13 cellular contexts compared by ENCODE assay signal in the genomic region with DNA sequence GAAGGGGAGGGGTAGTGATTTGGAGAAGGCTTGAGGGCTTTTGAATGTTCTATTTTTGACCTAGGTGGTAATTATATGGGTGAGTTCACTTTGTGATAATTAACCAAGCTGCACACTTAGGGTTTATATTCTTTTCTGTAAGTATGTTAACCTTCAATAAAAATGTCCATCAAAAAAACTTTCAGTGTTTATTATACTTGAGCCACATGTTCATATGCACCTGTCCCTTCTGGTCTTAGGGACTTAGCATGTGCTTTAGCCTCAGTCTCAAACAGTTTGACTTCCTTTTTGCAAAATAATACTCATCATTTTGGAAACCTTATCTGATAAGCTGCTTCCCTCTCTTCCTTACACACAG. TPM values are rescaled to one million over a fixed set of nuclear protein-coding genes. Genes with fewer than 3 reads are reported as not detected.
A peak's percentile ranks its signal among the peaks of the same experiment; 100 is the strongest.
DNase-seq lines count a peak whose midpoint lies in the region; ATAC-seq, FAIRE-seq and TF ChIP-seq lines count a peak whose summit lies in the region.
"Had no signal": no experiment of that assay in that cellular context is flagged by ENCODE, and none has a peak within 500 bp of the region (broad histone marks: within the 10 kb centered on the region; RNA-seq: fewer than 3 reads in every experiment).

No MANE protein-coding gene starts in this region.

- H3K36me3 ChIP-seq in Panc1 (ENCODE audit: control insufficient read depth, insufficient read depth, low read length): no peaks in the 10 kb centered on the region
- H3K36me3 ChIP-seq in left lung: no peaks in the 10 kb centered on the region
- H3K36me3 ChIP-seq in tibial artery: no peaks in the 10 kb centered on the region

- peak; percentile 11 for ATAC-seq in GM21529 (IDR thresholded peaks at IDR 0.05; ENCODE audit: unreplicated experiment)
- no peak for ATAC-seq in Panc1
- ATAC-seq in left lung: peak; percentile 14
- no peak for ATAC-seq in HG03280 (IDR thresholded peaks at IDR 0.05; ENCODE audit: unreplicated experiment)
- ATAC-seq in HG03571 (IDR thresholded peaks at IDR 0.05; ENCODE audit: unreplicated experiment): no peak
- ATAC-seq: activated CD4-positive, CD25-positive, alpha-beta regulatory T cell treated with anti-CD3 and anti-CD28 coated beads, Interleukin-2, amount 50 U/mL, for 24 hours had no signal

- no peak overlapping the region for H3K4me3 ChIP-seq in Panc1 (ENCODE audit: low read depth in 2 of 2, low read length in 2 of 2)
- H3K4me3 ChIP-seq in left lung: no peak overlapping the region
- H3K4me3 ChIP-seq in tibial artery: no peak overlapping the region

- CTCF ChIA-PET in Panc1 (lab: Charles Lee): no interaction called here

- POLR2A ChIA-PET in Panc1 (lab: Charles Lee): interaction anchor here (0.6 kb wide), 1 partner anchor 28 kb away, joined by 3 read pairs; no protein-coding TSS in a partner anchor

- H3K27me3 ChIP-seq in Panc1 (ENCODE audit: control insufficient read depth, insufficient read depth, low read length): no peaks in the 10 kb centered on the region
- no peaks in the 10 kb centered on the region for H3K27me3 ChIP-seq in left lung
- H3K27me3 ChIP-seq in tibial artery: no peaks in the 10 kb centered on the region

- intact Hi-C loops in Panc1 (cut with micrococcal nuclease; ENCODE audit: unreplicated experiment) (no loop called here), left lung (cut with DNase I) (no loop called here), tibial artery (cut with DNase I; ENCODE audit: low total_unique reads) (no loop called here)

- no peak overlapping the region for H3K27ac ChIP-seq in Panc1 (ENCODE audit: low read length)
- H3K27ac ChIP-seq in left lung: peak overlapping the region; percentile 34 to 59
- H3K27ac ChIP-seq in tibial artery: peak overlapping the region; percentile 68 to 74

- H3K9me3 ChIP-seq in Panc1 (ENCODE audit: control insufficient read depth, insufficient read depth, low read depth, low read length) (peaks cover 3% of the 10 kb centered on the region; the same call in 1 of the 2 replicates), left lung (no peaks in the 10 kb centered on the region), tibial artery (no peaks in the 10 kb centered on the region)

- no peak for TF ChIP-seq CTCF in Panc1 (IDR thresholded peaks at IDR 0.05)
- no peak for TF ChIP-seq CTCF in left lung (IDR thresholded peaks at IDR 0.05)
- no peak for TF ChIP-seq CTCF in tibial artery (IDR thresholded peaks at IDR 0.05)

- DNase-seq in Panc1 (ENCODE audit: low read depth, low spot score): no peak
- DNase-seq in left lung: no peak
- DNase-seq in tibial artery: no peak
- no peak for DNase-seq in urothelium cell line (ENCODE audit: low spot score)
- DNase-seq: Calu3; cerebellar nuclear complex; HFFc6; SHP77 treated with DMSO at 0.1 percent for 48 hours; stimulated activated CD8-positive, alpha-beta memory T cell treated with anti-CD3 and anti-CD28 coated beads, Interleukin-4, amount 100 ng/mL, for 48 hours had no signal

- in situ Hi-C loops in Panc1 (cut with HindIII; ENCODE audit: low pct_unique_long_range_greater_than_20kb, low sequenced_read_pairs): no loop called here

- no peak for FAIRE-seq in urothelium cell line (lab: Jason Lieb, UNC)

- no peaks in the 10 kb centered on the region; the same call in 1 of the 2 replicates for H3K4me1 ChIP-seq in Panc1 (ENCODE audit: control insufficient read depth, insufficient read depth, low read length)
- H3K4me1 ChIP-seq in left lung: peaks cover 27 to 60% of the 10 kb centered on the region in 2 donors
- peaks cover 0 to 79% (median 33%) of the 10 kb centered on the region in 4 donors for H3K4me1 ChIP-seq in tibial artery

- TSS peak; percentile 25 for BruUV-seq in Panc1 (replicated peaks; lab: Mats Ljungman, UMichigan)

RNA-seq across cellular contexts. Expression of a gene that starts 28.4 kb away (rescaled TPM):
- total RNA-seq in Panc1 (2021; ENCODE audit: unreplicated experiment) (40.0 TPM), left lung (10 to 100 TPM; 30.4 to 31.3 TPM)
- polyA plus RNA-seq in Panc1 (2012; ENCODE audit: insufficient read length): 21.0 TPM

Comparison
In these comparisons a context has a peak if more than half of its experiments do, and no peak if none do; other contexts are left out.
1. ATAC-seq: peak in GM21529 (single experiment) and left lung (single experiment); none in Panc1 (single experiment), HG03280 (single experiment) and HG03571 (single experiment).